ENCODE assay signal across 16 cellular contexts in genomic region chr4:71558248-71558647, GRCh38.
DNase-seq lines count a peak whose midpoint lies in the region; ATAC-seq, FAIRE-seq and TF ChIP-seq lines count a peak whose summit lies in the region.
"Had no signal": no experiment of that assay in that cellular context is flagged by ENCODE, and none has a peak within 500 bp of the region (broad histone marks: within the 10 kb centered on the region; RNA-seq: fewer than 3 reads in every experiment).

No MANE protein-coding gene starts in this region.

- H3K4me1 Mint-ChIP-seq in activated CD4-positive, alpha-beta T cell treated with anti-CD3 and anti-CD28 coated beads for 36 hours: peaks cover 4% of the 10 kb centered on the region
- H3K4me1 Mint-ChIP-seq: activated naive CD8-positive, alpha-beta T cell treated with anti-CD3 and anti-CD28 coated beads for 36 hours; naive thymus-derived CD4-positive, alpha-beta T cell had no signal

- H3K27ac Mint-ChIP-seq in activated CD4-positive, alpha-beta T cell treated with anti-CD3 and anti-CD28 coated beads for 36 hours: no peak overlapping the region
- H3K27ac Mint-ChIP-seq: activated naive CD8-positive, alpha-beta T cell treated with anti-CD3 and anti-CD28 coated beads for 36 hours; naive thymus-derived CD4-positive, alpha-beta T cell had no signal

- no peak overlapping the region for H3K4me3 Mint-ChIP-seq in activated CD4-positive, alpha-beta T cell treated with anti-CD3 and anti-CD28 coated beads for 36 hours
- H3K4me3 Mint-ChIP-seq: activated naive CD8-positive, alpha-beta T cell treated with anti-CD3 and anti-CD28 coated beads for 36 hours; naive thymus-derived CD4-positive, alpha-beta T cell had no signal

- H3K27me3 Mint-ChIP-seq in activated CD4-positive, alpha-beta T cell treated with anti-CD3 and anti-CD28 coated beads for 36 hours: peaks cover 3% of the 10 kb centered on the region

- H3K4me3 ChIP-seq in bronchial epithelial cell (ENCODE audit: low read depth, low read length) (no peak overlapping the region), MM.1S (ENCODE audit: low read length) (no peak overlapping the region), gastroesophageal sphincter (no peak overlapping the region)

- H3K9me3 Mint-ChIP-seq in activated CD4-positive, alpha-beta T cell treated with anti-CD3 and anti-CD28 coated beads for 36 hours (ENCODE audit: low read depth): no peaks in the 10 kb centered on the region
- H3K9me3 Mint-ChIP-seq: activated naive CD8-positive, alpha-beta T cell treated with anti-CD3 and anti-CD28 coated beads for 36 hours; naive thymus-derived CD4-positive, alpha-beta T cell had no signal

- CTCF ChIA-PET in activated CD4-positive, alpha-beta T cell treated with anti-CD3 and anti-CD28 coated beads for 36 hours (lab: Charles Lee): no interaction called here

- no peaks in the 10 kb centered on the region for H4K20me1 ChIP-seq in MM.1S (ENCODE audit: insufficient read depth, low read length)

- H3K36me3 ChIP-seq in bronchial epithelial cell (ENCODE audit: control insufficient read depth, insufficient read depth, low read length): no peaks in the 10 kb centered on the region
- no peaks in the 10 kb centered on the region for H3K36me3 ChIP-seq in MM.1S (replicated peaks; ENCODE audit: insufficient read depth, low read length)
- no peaks in the 10 kb centered on the region for H3K36me3 ChIP-seq in gastroesophageal sphincter

- H3K9ac ChIP-seq in MM.1S (ENCODE audit: low read length): no peak overlapping the region

- ATAC-seq in activated CD4-positive, alpha-beta T cell treated with anti-CD3 and anti-CD28 coated beads for 36 hours: peak; percentile 94
- peak; percentile 89 for ATAC-seq in GM21717 (IDR thresholded peaks at IDR 0.05; ENCODE audit: unreplicated experiment)
- peak; percentile 80 for ATAC-seq in HG03135 (IDR thresholded peaks at IDR 0.05; ENCODE audit: unreplicated experiment)
- ATAC-seq in gastroesophageal sphincter: no peak
- ATAC-seq: naive thymus-derived CD4-positive, alpha-beta T cell had no signal

- H3K4me2 ChIP-seq in MM.1S (ENCODE audit: low read depth, low read length): no peak overlapping the region

- H3K4me1 ChIP-seq in MM.1S (ENCODE audit: low read length) (no peaks in the 10 kb centered on the region), gastroesophageal sphincter (no peaks in the 10 kb centered on the region)

- intact Hi-C loops in activated CD4-positive, alpha-beta T cell treated with anti-CD3 and anti-CD28 coated beads for 36 hours (cut with DNase I, micrococcal nuclease): loop anchor here in 1 of 2 experiments (5.0 kb wide), 1 partner anchor 371 kb away; no protein-coding TSS in a partner anchor

- 33 to 80% methylated on average over 1 of the region's 1 CpG for whole genome bisulfite sequencing in gastroesophageal sphincter (ENCODE audit: low coverage in 1 of 2), 2 donors

- TF ChIP-seq EP300 in gastroesophageal sphincter (IDR thresholded peaks at IDR 0.05): no peak

- H3F3A ChIP-seq in MM.1S (ENCODE audit: insufficient read depth, low read length): no peaks in the 10 kb centered on the region

- no peaks in the 10 kb centered on the region for H3K79me2 ChIP-seq in MM.1S (ENCODE audit: low read length)

- no peak for TF ChIP-seq POLR2A in gastroesophageal sphincter (IDR thresholded peaks at IDR 0.05)

- H3K27me3 ChIP-seq in bronchial epithelial cell (ENCODE audit: control insufficient read depth, insufficient read depth, low read length): no peaks in the 10 kb centered on the region
- H3K27me3 ChIP-seq in MM.1S (replicated peaks; ENCODE audit: insufficient read depth, low read length): no peaks in the 10 kb centered on the region
- no peaks in the 10 kb centered on the region for H3K27me3 ChIP-seq in gastroesophageal sphincter

- H3K9me2 ChIP-seq in MM.1S (replicated peaks; ENCODE audit: insufficient read depth, low read length): no peaks in the 10 kb centered on the region

- H2AFZ ChIP-seq in MM.1S (ENCODE audit: low read length): no peak overlapping the region

- FAIRE-seq in bronchial epithelial cell (lab: Jason Lieb, UNC): no peak
- FAIRE-seq: colon had no signal

- H3K9me3 ChIP-seq in MM.1S (replicated peaks; ENCODE audit: insufficient read depth, low read length) (no peaks in the 10 kb centered on the region), gastroesophageal sphincter (no peaks in the 10 kb centered on the region)

- TF ChIP-seq CTCF in bronchial epithelial cell (IDR thresholded peaks at IDR 0.05; ENCODE audit: insufficient read depth, low read length, severe bottlenecking) (no peak), MM.1S (IDR thresholded peaks at IDR 0.05; ENCODE audit: low read length) (no peak), gastroesophageal sphincter (IDR thresholded peaks at IDR 0.05) (no peak)

- POLR2A ChIA-PET in activated CD4-positive, alpha-beta T cell treated with anti-CD3 and anti-CD28 coated beads for 36 hours (lab: Charles Lee): no interaction called here

- no peak overlapping the region for H3K27ac ChIP-seq in MM.1S (ENCODE audit: low read length)
- no peak overlapping the region for H3K27ac ChIP-seq in gastroesophageal sphincter
- H3K27ac ChIP-seq: 22Rv1 had no signal

- DNase-seq in activated CD4-positive, alpha-beta T cell treated with anti-CD3 and anti-CD28 coated beads for 36 hours: no peak
- no peak for DNase-seq in activated CD4-positive, alpha-beta T cell treated with anti-CD3 and anti-CD28 coated beads, Interleukin-2, amount 50 U/mL, for 4 hours
- DNase-seq in bronchial epithelial cell (ENCODE audit: low read depth): peak; percentile 10
- no peak for DNase-seq in islet precursor cell
- no peak for DNase-seq in MM.1S
- DNase-seq: activated CD4-positive, alpha-beta T cell treated with anti-CD3 and anti-CD28 coated beads, Interleukin-2, amount 50 U/mL, for 48 hours; activated naive CD8-positive, alpha-beta T cell treated with anti-CD3 and anti-CD28 coated beads for 36 hours; kidney glomerular epithelial cell; naive thymus-derived CD4-positive, alpha-beta T cell; NCI-H1048; NCI-H82 had no signal

- H3K36me3 Mint-ChIP-seq in activated CD4-positive, alpha-beta T cell treated with anti-CD3 and anti-CD28 coated beads for 36 hours (ENCODE audit: low read depth): no peaks in the 10 kb centered on the region
- H3K36me3 Mint-ChIP-seq: activated naive CD8-positive, alpha-beta T cell treated with anti-CD3 and anti-CD28 coated beads for 36 hours; naive thymus-derived CD4-positive, alpha-beta T cell had no signal
